18 cellular contexts compared by ENCODE assay signal in the genomic region with DNA sequence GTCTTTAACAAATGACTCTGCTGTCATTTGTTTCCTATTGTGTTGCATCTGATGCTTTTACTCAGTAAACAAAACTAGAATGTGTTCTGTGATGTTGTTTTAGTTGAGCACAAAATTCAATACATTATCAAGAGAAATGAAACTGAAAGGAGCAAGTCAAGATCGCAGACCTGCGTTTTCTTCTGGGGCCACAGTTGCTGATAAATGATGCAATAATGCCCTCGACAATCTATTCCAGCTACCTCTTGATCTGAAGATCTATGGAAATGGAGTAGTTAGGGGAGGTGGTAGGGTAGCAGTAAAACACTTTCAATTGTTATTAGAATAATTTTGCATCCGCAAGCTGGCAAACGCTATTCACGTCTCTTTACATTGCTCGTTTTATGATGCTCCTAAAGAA. TPM values are rescaled to one million over a fixed set of nuclear protein-coding genes. Genes with fewer than 3 reads are reported as not detected.
DNase-seq lines count a peak whose midpoint lies in the region; ATAC-seq, FAIRE-seq and TF ChIP-seq lines count a peak whose summit lies in the region.
"Had no signal": no experiment of that assay in that cellular context is flagged by ENCODE, and none has a peak within 500 bp of the region (broad histone marks: within the 10 kb centered on the region; RNA-seq: fewer than 3 reads in every experiment).

No MANE protein-coding gene starts in this region.

- TF ChIP-seq EP300 in HepG2 (IDR thresholded peaks at IDR 0.05; ENCODE audit: low read depth in 2 of 2, low read length in 2 of 2): no peak
- TF ChIP-seq EP300 in HepG2 (CRISPR knock-in tag; IDR thresholded peaks at IDR 0.05; ENCODE audit: borderline replicate concordance): no peak

- no peaks in the 10 kb centered on the region for H4K20me1 ChIP-seq in HepG2 (ENCODE audit: insufficient read depth, low read length)

- DNase-seq in right lobe of liver (no peak), HepG2 (ENCODE audit: low spot score) (no peak), lower lobe of right lung (no peak), HT-29 (ENCODE audit: low spot score) (no peak), GM10266 (ENCODE audit: extremely low spot score) (no peak), substantia nigra (lab: John Stamatoyannopoulos, UW) (no peak)
- DNase-seq: activated effector memory CD4-positive, alpha-beta T cell treated with anti-CD3 and anti-CD28 coated beads, Interleukin-2, amount 50 U/mL, for 16 hours; AML-193; GDM1; hypothalamus; naive thymus-derived CD4-positive, alpha-beta T cell; NCI-H345; stimulated activated naive CD8-positive, alpha-beta T cell treated with anti-CD3 and anti-CD28 coated beads, Interleukin-15, amount 100 ng/mL, for 72 hours had no signal

- H3K9me3 Mint-ChIP-seq in T-helper 1 cell treated with Interleukin-12 subunit alpha and Interleukin-12 subunit beta and Interleukin-4 antibody, amounts not matched to agents 30 μg/mL and 1 μg/mL, for 36 hours: no peaks in the 10 kb centered on the region
- H3K9me3 Mint-ChIP-seq: stimulated activated naive CD8-positive, alpha-beta T cell treated with anti-CD3 and anti-CD28 coated beads, Interleukin-15, amount 100 ng/mL, for 72 hours had no signal

- TF ChIP-seq CTCF in right lobe of liver (IDR thresholded peaks at IDR 0.05) (no peak), HepG2 (CRISPR knock-in tag; IDR thresholded peaks at IDR 0.05) (no peak), lower lobe of right lung (IDR thresholded peaks at IDR 0.05) (no peak), GM10266 (IDR thresholded peaks at IDR 0.05; ENCODE audit: control insufficient read depth, insufficient read depth, low read depth, missing control alignments) (no peak)

- no peaks in the 10 kb centered on the region for H3K79me2 ChIP-seq in HepG2 (ENCODE audit: insufficient read depth, low read length)

- no peak overlapping the region for H2AFZ ChIP-seq in HepG2 (ENCODE audit: low read length)

- ATAC-seq in right lobe of liver (no peak), HepG2 (no peak), lower lobe of right lung (no peak), GM18502 (IDR thresholded peaks at IDR 0.05; ENCODE audit: poor library complexity, unreplicated experiment) (no peak)
- ATAC-seq: HCT116; naive thymus-derived CD4-positive, alpha-beta T cell; stimulated activated naive CD8-positive, alpha-beta T cell treated with anti-CD3 and anti-CD28 coated beads, Interleukin-15, amount 100 ng/mL, for 72 hours had no signal

- in situ Hi-C loops in HepG2 (cut with HindIII; ENCODE audit: extremely low pct_ligation_motif_present, low pct_unique_long_range_greater_than_20kb): no loop called here

- H3K9ac ChIP-seq in HepG2 (ENCODE audit: insufficient read depth, low read depth, low read length): no peak overlapping the region

- TF ChIP-seq POLR2A in right lobe of liver (IDR thresholded peaks at IDR 0.05) (no peak), HepG2 (IDR thresholded peaks at IDR 0.05; ENCODE audit: insufficient read depth in 1 of 2, low read depth in 2 of 2, low read length in 2 of 2) (no peak)

- H3K27me3 Mint-ChIP-seq in T-helper 1 cell treated with Interleukin-12 subunit alpha and Interleukin-12 subunit beta and Interleukin-4 antibody, amounts not matched to agents 30 μg/mL and 1 μg/mL, for 36 hours (ENCODE audit: low read depth): peaks cover 13% of the 10 kb centered on the region

- H3K4me1 Mint-ChIP-seq in T-helper 1 cell treated with Interleukin-12 subunit alpha and Interleukin-12 subunit beta and Interleukin-4 antibody, amounts not matched to agents 30 μg/mL and 1 μg/mL, for 36 hours (ENCODE audit: low read depth): peaks cover 2% of the 10 kb centered on the region
- H3K4me1 Mint-ChIP-seq: stimulated activated naive CD8-positive, alpha-beta T cell treated with anti-CD3 and anti-CD28 coated beads, Interleukin-15, amount 100 ng/mL, for 72 hours had no signal

- H3K4me3 ChIP-seq in right lobe of liver (peak overlapping the region in 2 of 3 donors; percentile 24 to 25), HepG2 (replicated peaks in 1 of 3; ENCODE audit: insufficient read depth in 1 of 3, low read depth in 2 of 3, low read length in 3 of 3) (no peak overlapping the region), lower lobe of right lung (peak overlapping the region; percentile 28)

- intact Hi-C loops in right lobe of liver (cut with DNase I) (no loop called here), HepG2 (cut with micrococcal nuclease; ENCODE audit: unreplicated experiment) (no loop called here), lower lobe of right lung (cut with DNase I) (no loop called here)

- no peak for FAIRE-seq in HepG2 (lab: Jason Lieb, UNC)
- FAIRE-seq: HTR-8/SVneo had no signal

- no peak overlapping the region for H3K4me2 ChIP-seq in HepG2 (ENCODE audit: low read depth, low read length)

- H3K4me1 ChIP-seq in right lobe of liver: no peaks in the 10 kb centered on the region
- H3K4me1 ChIP-seq in HepG2 (ENCODE audit: insufficient read depth, low read length): peaks cover 6% of the 10 kb centered on the region
- peaks cover 25% of the 10 kb centered on the region for H3K4me1 ChIP-seq in lower lobe of right lung

- no peaks in the 10 kb centered on the region for H3K36me3 Mint-ChIP-seq in T-helper 1 cell treated with Interleukin-12 subunit alpha and Interleukin-12 subunit beta and Interleukin-4 antibody, amounts not matched to agents 30 μg/mL and 1 μg/mL, for 36 hours (ENCODE audit: low read depth)
- H3K36me3 Mint-ChIP-seq: naive thymus-derived CD4-positive, alpha-beta T cell had no signal

- H3K4me3 Mint-ChIP-seq in T-helper 1 cell treated with Interleukin-12 subunit alpha and Interleukin-12 subunit beta and Interleukin-4 antibody, amounts not matched to agents 30 μg/mL and 1 μg/mL, for 36 hours: no peak overlapping the region
- H3K4me3 Mint-ChIP-seq: stimulated activated naive CD8-positive, alpha-beta T cell treated with anti-CD3 and anti-CD28 coated beads, Interleukin-15, amount 100 ng/mL, for 72 hours had no signal

- H3K27me3 ChIP-seq in right lobe of liver (no peaks in the 10 kb centered on the region), HepG2 (ENCODE audit: control insufficient read depth in 1 of 2, insufficient read depth in 2 of 2, low read length in 2 of 2) (peaks cover 2 to 27% of the 10 kb centered on the region in 2 experiments; a peak in 4 of 5 replicates), lower lobe of right lung (ENCODE audit: low read depth) (no peaks in the 10 kb centered on the region)

- CTCF ChIA-PET in HepG2 (lab: Yijun Ruan, JAX; ENCODE audit: low intra/inter-chr PET ratio, low total read pairs): no interaction called here

- H3K27ac Mint-ChIP-seq in T-helper 1 cell treated with Interleukin-12 subunit alpha and Interleukin-12 subunit beta and Interleukin-4 antibody, amounts not matched to agents 30 μg/mL and 1 μg/mL, for 36 hours: peak overlapping the region; percentile 36
- H3K27ac Mint-ChIP-seq: naive thymus-derived CD4-positive, alpha-beta T cell; stimulated activated naive CD8-positive, alpha-beta T cell treated with anti-CD3 and anti-CD28 coated beads, Interleukin-15, amount 100 ng/mL, for 72 hours had no signal

- WGBS in right lobe of liver (ENCODE audit: insufficient coverage, low coverage, low lambda C conversion rate, missing lambda C conversion rate): 47% methylated on average over 7 of the region's 7 CpGs
- WGBS in HepG2 (ENCODE audit: low lambda C conversion rate): 70% methylated on average over 7 of the region's 7 CpGs

- no TSS peak for BruUV-seq in HepG2 (replicated peaks; lab: Mats Ljungman, UMichigan)

- H3K9me3 ChIP-seq in right lobe of liver (no peaks in the 10 kb centered on the region), HepG2 (ENCODE audit: low read length) (no peaks in the 10 kb centered on the region), lower lobe of right lung (no peaks in the 10 kb centered on the region)

- H3K27ac ChIP-seq in right lobe of liver (peak overlapping the region; percentile 9 to 18 (median 10)), HepG2 (ENCODE audit: extremely low read length, insufficient read depth, low read length) (no peak overlapping the region), lower lobe of right lung (peak overlapping the region; percentile 34), substantia nigra (ENCODE audit: low read depth, low read length, poor library complexity, severe bottlenecking) (no peak overlapping the region)

- no peaks in the 10 kb centered on the region for H3K36me3 ChIP-seq in right lobe of liver
- no peaks in the 10 kb centered on the region for H3K36me3 ChIP-seq in HepG2 (replicated peaks in 1 of 2; ENCODE audit: control insufficient read depth in 1 of 2, insufficient read depth in 2 of 2, low read length in 2 of 2)
- no peaks in the 10 kb centered on the region for H3K36me3 ChIP-seq in lower lobe of right lung

- POLR2A ChIA-PET in HepG2 (lab: Yijun Ruan, JAX): no interaction called here

- no peak for TF ChIP-seq RAD21 in HepG2 (CRISPR knock-in tag; IDR thresholded peaks at IDR 0.05)

TF ChIP-seq in HepG2, 621 proteins besides CTCF, POLR2A, EP300 and RAD21 (continues in another document):
- TF ChIP-seq ZFX (CRISPR knock-in tag; IDR thresholded peaks at IDR 0.05; ENCODE audit: low read depth) (no peak), ATF1 (CRISPR knock-in tag; IDR thresholded peaks at IDR 0.05) (no peak)

RNA-seq across cellular contexts. Expression of gene ZNF366, which starts 1.7 kb away (rescaled TPM):
- total RNA-seq in right lobe of liver: 1 to 10 TPM in 3 of 6 experiments, under 1 TPM in 3; 0.77 to 2.3 (median 1.2) TPM
- not detected in 2 replicates for total RNA-seq in HepG2 (2016; rRNA removed; fragmentation: Illumina TruSeq; extraction: Trizol)
- total RNA-seq in HepG2 (2016; cell fraction: cytosol; rRNA removed; fragmentation: Illumina TruSeq; extraction: Trizol; ENCODE audit: low read depth): not detected in 2 replicates
- total RNA-seq in HepG2 (2016; cell fraction: insoluble cytoplasmic fraction; rRNA removed; fragmentation: Illumina TruSeq; extraction: Trizol): not detected in 2 replicates
- not detected in 2 replicates for total RNA-seq in HepG2 (2016; cell fraction: membrane; rRNA removed; fragmentation: Illumina TruSeq; extraction: Trizol)
- not detected in 2 replicates for total RNA-seq in HepG2 (2016; cell fraction: nucleus; rRNA removed; fragmentation: Illumina TruSeq; extraction: Trizol)
- not detected in 2 replicates for polyA plus RNA-seq in HepG2 (2011; rRNA removed)
- polyA plus RNA-seq in HepG2 (2011; cell fraction: cytosol; rRNA removed): not detected in 2 replicates
- polyA plus RNA-seq in HepG2 (2011; cell fraction: nucleus; rRNA removed): not detected in 2 replicates
- polyA plus RNA-seq in HepG2 (2012): not detected in 2 replicates
- polyA plus RNA-seq in HepG2 (2016; cell fraction: cytosol; fragmentation: Illumina TruSeq; extraction: Trizol; ENCODE audit: low read depth): not detected in 2 replicates
- not detected in 2 replicates for polyA plus RNA-seq in HepG2 (2016; cell fraction: insoluble cytoplasmic fraction; fragmentation: Illumina TruSeq; extraction: Trizol; ENCODE audit: low read depth)
- not detected in 2 replicates for polyA plus RNA-seq in HepG2 (2016; cell fraction: membrane; fragmentation: Illumina TruSeq; extraction: Trizol; ENCODE audit: low read depth)
- not detected in 2 replicates for polyA plus RNA-seq in HepG2 (2016; cell fraction: nucleus; fragmentation: Illumina TruSeq; extraction: Trizol; ENCODE audit: insufficient read depth, low read depth)
- polyA minus RNA-seq in HepG2 (2011; rRNA and poly(A)+ RNA removed; ENCODE audit: low replicate concordance): not detected in 2 replicates
- polyA minus RNA-seq in HepG2 (2011; cell fraction: cytosol; rRNA and poly(A)+ RNA removed): not detected in 2 replicates
- polyA minus RNA-seq in HepG2 (2011; cell fraction: nucleus; rRNA and poly(A)+ RNA removed): not detected in 2 replicates
- 13.6 TPM for total RNA-seq in lower lobe of right lung
- total RNA-seq in HT-29 (2014; rRNA removed; shearing (Covaris generic)): not detected in 2 replicates
- total RNA-seq: MCF 10A had no signal
- polyA plus RNA-seq: naive thymus-derived CD4-positive, alpha-beta T cell had no signal

Comparison
In these comparisons a context has a peak if more than half of its experiments do, and no peak if none do; other contexts are left out.
1. H3K27ac ChIP-seq: peak in right lobe of liver (3 of 3) and lower lobe of right lung (single experiment); none in HepG2 (single experiment) and substantia nigra (single experiment).
2. H3K4me3 ChIP-seq: peak in right lobe of liver (2 of 3) and lower lobe of right lung (single experiment); none in HepG2 (0 of 3).